1 cellular context compared by ENCODE assay signal in the genomic region with DNA sequence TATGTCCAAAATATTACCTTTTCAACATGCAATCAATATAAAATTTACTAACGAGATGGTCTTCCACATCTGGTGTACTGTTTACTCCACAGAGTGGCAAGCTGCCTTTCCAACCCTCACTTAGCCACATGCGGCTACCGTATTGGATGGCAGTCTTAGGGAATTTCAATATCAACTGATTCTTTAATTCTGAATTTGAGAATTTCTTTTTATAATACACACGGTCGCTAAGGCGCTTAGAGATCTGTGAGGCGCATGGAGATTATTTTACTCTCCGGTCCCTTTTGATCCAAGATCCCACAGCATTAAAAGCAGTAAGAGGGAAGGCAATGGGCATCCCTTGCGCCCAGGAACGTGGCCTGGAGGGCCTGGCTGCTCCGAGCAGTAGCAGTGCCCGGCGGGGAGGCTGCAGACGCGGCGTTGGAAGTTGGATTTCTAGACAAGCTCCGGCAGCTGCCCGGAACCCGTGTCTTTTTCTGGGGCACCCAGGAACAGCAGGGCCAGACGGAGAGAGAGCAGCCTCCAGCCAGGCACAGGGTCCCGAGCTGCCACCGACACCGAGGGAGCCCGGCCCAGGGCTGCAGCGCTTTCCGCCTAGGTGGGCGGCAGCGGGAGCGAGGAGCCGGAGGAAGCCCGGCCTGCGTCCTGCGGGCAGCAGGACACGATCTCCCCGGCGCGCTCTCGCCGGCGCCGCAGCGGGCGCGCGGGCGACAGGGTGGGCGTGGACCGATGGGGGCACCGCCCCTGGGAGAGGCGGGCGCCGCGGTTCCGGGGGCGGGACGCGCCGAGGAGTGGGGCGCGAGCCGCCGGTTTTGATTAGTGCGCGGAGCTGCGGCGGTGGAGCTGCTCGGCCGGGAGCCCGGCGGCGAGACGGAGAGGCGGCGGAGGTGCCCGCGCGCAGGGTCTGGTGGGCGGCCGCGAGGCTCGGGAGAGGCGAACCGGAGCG.
A peak's percentile ranks its signal among the peaks of the same experiment; 100 is the strongest.
TF ChIP-seq lines count a peak whose summit lies in the region.

A gene (plus strand): TSS at position 819 of the 946 bp plus-strand sequence. CDS start 402 bp downstream, outside the sequence.

TF ChIP-seq in K562, 482 proteins besides CTCF, POLR2A, EP300 and RAD21 (continued from another document and continues in another):
- TF ChIP-seq, protein P1, sequence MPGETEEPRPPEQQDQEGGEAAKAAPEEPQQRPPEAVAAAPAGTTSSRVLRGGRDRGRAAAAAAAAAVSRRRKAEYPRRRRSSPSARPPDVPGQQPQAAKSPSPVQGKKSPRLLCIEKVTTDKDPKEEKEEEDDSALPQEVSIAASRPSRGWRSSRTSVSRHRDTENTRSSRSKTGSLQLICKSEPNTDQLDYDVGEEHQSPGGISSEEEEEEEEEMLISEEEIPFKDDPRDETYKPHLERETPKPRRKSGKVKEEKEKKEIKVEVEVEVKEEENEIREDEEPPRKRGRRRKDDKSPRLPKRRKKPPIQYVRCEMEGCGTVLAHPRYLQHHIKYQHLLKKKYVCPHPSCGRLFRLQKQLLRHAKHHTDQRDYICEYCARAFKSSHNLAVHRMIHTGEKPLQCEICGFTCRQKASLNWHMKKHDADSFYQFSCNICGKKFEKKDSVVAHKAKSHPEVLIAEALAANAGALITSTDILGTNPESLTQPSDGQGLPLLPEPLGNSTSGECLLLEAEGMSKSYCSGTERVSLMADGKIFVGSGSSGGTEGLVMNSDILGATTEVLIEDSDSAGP (CRISPR knock-in tag; IDR thresholded peaks at IDR 0.05), result no peak
- 0 out of 2 replicates have a peak, but pooled peaks have one; percentile 76 for TF ChIP-seq HDAC6 (IDR thresholded peaks at IDR 0.05; ENCODE audit: low read depth, low read length)
- TF ChIP-seq, protein P2, sequence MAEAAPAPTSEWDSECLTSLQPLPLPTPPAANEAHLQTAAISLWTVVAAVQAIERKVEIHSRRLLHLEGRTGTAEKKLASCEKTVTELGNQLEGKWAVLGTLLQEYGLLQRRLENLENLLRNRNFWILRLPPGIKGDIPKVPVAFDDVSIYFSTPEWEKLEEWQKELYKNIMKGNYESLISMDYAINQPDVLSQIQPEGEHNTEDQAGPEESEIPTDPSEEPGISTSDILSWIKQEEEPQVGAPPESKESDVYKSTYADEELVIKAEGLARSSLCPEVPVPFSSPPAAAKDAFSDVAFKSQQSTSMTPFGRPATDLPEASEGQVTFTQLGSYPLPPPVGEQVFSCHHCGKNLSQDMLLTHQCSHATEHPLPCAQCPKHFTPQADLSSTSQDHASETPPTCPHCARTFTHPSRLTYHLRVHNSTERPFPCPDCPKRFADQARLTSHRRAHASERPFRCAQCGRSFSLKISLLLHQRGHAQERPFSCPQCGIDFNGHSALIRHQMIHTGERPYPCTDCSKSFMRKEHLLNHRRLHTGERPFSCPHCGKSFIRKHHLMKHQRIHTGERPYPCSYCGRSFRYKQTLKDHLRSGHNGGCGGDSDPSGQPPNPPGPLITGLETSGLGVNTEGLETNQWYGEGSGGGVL (CRISPR knock-in tag; IDR thresholded peaks at IDR 0.05), result no peak
- TF ChIP-seq, protein P3, sequence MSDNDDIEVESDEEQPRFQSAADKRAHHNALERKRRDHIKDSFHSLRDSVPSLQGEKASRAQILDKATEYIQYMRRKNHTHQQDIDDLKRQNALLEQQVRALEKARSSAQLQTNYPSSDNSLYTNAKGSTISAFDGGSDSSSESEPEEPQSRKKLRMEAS (CRISPR knock-in tag; IDR thresholded peaks at IDR 0.05), result peak; percentile 47
- no peak for TF ChIP-seq U2AF1 (optimal IDR thresholded peaks at IDR 0.05; ENCODE audit: low read depth, low read length)
- TF ChIP-seq, protein P4, sequence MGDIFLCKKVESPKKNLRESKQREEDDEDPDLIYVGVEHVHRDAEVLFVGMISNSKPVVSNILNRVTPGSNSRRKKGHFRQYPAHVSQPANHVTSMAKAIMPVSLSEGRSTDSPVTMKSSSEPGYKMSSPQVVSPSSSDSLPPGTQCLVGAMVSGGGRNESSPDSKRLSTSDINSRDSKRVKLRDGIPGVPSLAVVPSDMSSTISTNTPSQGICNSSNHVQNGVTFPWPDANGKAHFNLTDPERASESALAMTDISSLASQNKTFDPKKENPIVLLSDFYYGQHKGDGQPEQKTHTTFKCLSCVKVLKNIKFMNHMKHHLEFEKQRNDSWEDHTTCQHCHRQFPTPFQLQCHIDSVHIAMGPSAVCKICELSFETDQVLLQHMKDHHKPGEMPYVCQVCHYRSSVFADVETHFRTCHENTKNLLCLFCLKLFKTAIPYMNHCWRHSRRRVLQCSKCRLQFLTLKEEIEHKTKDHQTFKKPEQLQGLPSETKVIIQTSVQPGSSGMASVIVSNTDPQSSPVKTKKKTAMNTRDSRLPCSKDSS (IDR thresholded peaks at IDR 0.05; ENCODE audit: low read depth, partially characterized antibody), result no peak
- TF ChIP-seq OTX1 (CRISPR knock-in tag; IDR thresholded peaks at IDR 0.05), result peak; percentile 70; the same call in 1 of the 2 replicates
- TF ChIP-seq, protein P5, sequence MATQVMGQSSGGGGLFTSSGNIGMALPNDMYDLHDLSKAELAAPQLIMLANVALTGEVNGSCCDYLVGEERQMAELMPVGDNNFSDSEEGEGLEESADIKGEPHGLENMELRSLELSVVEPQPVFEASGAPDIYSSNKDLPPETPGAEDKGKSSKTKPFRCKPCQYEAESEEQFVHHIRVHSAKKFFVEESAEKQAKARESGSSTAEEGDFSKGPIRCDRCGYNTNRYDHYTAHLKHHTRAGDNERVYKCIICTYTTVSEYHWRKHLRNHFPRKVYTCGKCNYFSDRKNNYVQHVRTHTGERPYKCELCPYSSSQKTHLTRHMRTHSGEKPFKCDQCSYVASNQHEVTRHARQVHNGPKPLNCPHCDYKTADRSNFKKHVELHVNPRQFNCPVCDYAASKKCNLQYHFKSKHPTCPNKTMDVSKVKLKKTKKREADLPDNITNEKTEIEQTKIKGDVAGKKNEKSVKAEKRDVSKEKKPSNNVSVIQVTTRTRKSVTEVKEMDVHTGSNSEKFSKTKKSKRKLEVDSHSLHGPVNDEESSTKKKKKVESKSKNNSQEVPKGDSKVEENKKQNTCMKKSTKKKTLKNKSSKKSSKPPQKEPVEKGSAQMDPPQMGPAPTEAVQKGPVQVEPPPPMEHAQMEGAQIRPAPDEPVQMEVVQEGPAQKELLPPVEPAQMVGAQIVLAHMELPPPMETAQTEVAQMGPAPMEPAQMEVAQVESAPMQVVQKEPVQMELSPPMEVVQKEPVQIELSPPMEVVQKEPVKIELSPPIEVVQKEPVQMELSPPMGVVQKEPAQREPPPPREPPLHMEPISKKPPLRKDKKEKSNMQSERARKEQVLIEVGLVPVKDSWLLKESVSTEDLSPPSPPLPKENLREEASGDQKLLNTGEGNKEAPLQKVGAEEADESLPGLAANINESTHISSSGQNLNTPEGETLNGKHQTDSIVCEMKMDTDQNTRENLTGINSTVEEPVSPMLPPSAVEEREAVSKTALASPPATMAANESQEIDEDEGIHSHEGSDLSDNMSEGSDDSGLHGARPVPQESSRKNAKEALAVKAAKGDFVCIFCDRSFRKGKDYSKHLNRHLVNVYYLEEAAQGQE (CRISPR knock-in tag; IDR thresholded peaks at IDR 0.05; ENCODE audit: low read depth), result peak; percentile 60; the same call in 1 of the 2 replicates
- peak in 2 of 3 experiments; percentile 63 to 73 for TF ChIP-seq YY1 (IDR thresholded peaks at IDR 0.05; ENCODE audit: borderline replicate concordance in 1 of 3, control insufficient read depth in 1 of 3, extremely low read depth in 1 of 3, insufficient read depth in 3 of 3, insufficient read length in 1 of 3, insufficient replicate concordance in 2 of 3, low read depth in 1 of 3, low read length in 2 of 3)
- 0 out of 4 replicates have a peak, but pooled peaks of 1 of the 2 experiments have one; percentile 38 for TF ChIP-seq TRIM24 (IDR thresholded peaks at IDR 0.05)
- TF ChIP-seq TEAD4 (IDR thresholded peaks at IDR 0.05; ENCODE audit: low read length), result 0 out of 2 replicates have a peak, but pooled peaks have one; percentile 5
- no peak for TF ChIP-seq TEAD4 (CRISPR knock-in tag; IDR thresholded peaks at IDR 0.05; ENCODE audit: borderline replicate concordance)
- TF ChIP-seq HNRNPLL (IDR thresholded peaks at IDR 0.05; ENCODE audit: low read depth, low read length, poor library complexity, severe bottlenecking), result peak; percentile 60
- no peak for TF ChIP-seq DNMT1 (IDR thresholded peaks at IDR 0.05)
- no peak for TF ChIP-seq CBFA2T2 (conservative IDR thresholded peaks at IDR 0.05)
- TF ChIP-seq, protein P6, sequence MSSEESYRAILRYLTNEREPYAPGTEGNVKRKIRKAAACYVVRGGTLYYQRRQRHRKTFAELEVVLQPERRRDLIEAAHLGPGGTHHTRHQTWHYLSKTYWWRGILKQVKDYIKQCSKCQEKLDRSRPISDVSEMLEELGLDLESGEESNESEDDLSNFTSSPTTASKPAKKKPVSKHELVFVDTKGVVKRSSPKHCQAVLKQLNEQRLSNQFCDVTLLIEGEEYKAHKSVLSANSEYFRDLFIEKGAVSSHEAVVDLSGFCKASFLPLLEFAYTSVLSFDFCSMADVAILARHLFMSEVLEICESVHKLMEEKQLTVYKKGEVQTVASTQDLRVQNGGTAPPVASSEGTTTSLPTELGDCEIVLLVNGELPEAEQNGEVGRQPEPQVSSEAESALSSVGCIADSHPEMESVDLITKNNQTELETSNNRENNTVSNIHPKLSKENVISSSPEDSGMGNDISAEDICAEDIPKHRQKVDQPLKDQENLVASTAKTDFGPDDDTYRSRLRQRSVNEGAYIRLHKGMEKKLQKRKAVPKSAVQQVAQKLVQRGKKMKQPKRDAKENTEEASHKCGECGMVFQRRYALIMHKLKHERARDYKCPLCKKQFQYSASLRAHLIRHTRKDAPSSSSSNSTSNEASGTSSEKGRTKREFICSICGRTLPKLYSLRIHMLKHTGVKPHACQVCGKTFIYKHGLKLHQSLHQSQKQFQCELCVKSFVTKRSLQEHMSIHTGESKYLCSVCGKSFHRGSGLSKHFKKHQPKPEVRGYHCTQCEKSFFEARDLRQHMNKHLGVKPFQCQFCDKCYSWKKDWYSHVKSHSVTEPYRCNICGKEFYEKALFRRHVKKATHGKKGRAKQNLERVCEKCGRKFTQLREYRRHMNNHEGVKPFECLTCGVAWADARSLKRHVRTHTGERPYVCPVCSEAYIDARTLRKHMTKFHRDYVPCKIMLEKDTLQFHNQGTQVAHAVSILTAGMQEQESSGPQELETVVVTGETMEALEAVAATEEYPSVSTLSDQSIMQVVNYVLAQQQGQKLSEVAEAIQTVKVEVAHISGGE (CRISPR knock-in tag; IDR thresholded peaks at IDR 0.05), result peak in 1 of 3 experiments; percentile 74; a peak in 1 of 6 replicates
- TF ChIP-seq MECOM (CRISPR knock-in tag; IDR thresholded peaks at IDR 0.05), result peak; percentile 38; the same call in 1 of the 2 replicates
- peak; percentile 98; the same call in 1 of the 2 replicates for TF ChIP-seq ZBTB1 (CRISPR knock-in tag; IDR thresholded peaks at IDR 0.05; ENCODE audit: borderline replicate concordance, low read depth)
- peak; percentile 62; the same call in 1 of the 2 replicates for TF ChIP-seq MBD2 (IDR thresholded peaks at IDR 0.05; ENCODE audit: borderline replicate concordance, low read depth)
- TF ChIP-seq KDM1A (IDR thresholded peaks at IDR 0.05), result no peak
- TF ChIP-seq NRF1 (conservative IDR thresholded peaks at IDR 0.05 in 1 of 2, IDR thresholded peaks at IDR 0.05 in 1 of 2), result peak; percentile 77 to 83; a peak in 3 of 4 replicates
- TF ChIP-seq GATA2 (CRISPR knock-in tag; IDR thresholded peaks at IDR 0.05), result no peak
- no peak for TF ChIP-seq HOXB6 (CRISPR knock-in tag; IDR thresholded peaks at IDR 0.05; ENCODE audit: borderline replicate concordance)
- TF ChIP-seq, protein P7, sequence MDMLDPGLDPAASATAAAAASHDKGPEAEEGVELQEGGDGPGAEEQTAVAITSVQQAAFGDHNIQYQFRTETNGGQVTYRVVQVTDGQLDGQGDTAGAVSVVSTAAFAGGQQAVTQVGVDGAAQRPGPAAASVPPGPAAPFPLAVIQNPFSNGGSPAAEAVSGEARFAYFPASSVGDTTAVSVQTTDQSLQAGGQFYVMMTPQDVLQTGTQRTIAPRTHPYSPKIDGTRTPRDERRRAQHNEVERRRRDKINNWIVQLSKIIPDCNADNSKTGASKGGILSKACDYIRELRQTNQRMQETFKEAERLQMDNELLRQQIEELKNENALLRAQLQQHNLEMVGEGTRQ (CRISPR knock-in tag; IDR thresholded peaks at IDR 0.05), result no peak
- no peak for TF ChIP-seq SLC30A9 (CRISPR knock-in tag; IDR thresholded peaks at IDR 0.05)
- TF ChIP-seq ZNF23 (CRISPR knock-in tag; IDR thresholded peaks at IDR 0.05), result no peak
- TF ChIP-seq, protein P8, sequence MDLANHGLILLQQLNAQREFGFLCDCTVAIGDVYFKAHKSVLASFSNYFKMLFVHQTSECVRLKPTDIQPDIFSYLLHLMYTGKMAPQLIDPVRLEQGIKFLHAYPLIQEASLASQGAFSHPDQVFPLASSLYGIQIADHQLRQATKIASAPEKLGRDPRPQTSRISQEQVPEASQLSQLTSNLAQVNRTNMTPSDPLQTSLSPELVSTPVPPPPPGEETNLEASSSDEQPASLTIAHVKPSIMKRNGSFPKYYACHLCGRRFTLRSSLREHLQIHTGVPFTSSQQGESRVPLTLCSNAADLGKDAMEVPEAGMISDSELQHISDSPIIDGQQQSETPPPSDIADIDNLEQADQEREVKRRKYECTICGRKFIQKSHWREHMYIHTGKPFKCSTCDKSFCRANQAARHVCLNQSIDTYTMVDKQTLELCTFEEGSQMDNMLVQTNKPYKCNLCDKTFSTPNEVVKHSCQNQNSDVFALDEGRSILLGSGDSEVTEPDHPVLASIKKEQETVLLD (IDR thresholded peaks at IDR 0.05), result no peak
- TF ChIP-seq HIVEP1 (CRISPR knock-in tag; IDR thresholded peaks at IDR 0.05), result peak; percentile 80; the same call in 1 of the 2 replicates
- TF ChIP-seq GTF2E2 (tag; IDR thresholded peaks at IDR 0.05), result peak; percentile 57; the same call in 1 of the 2 replicates
- TF ChIP-seq, protein P9, sequence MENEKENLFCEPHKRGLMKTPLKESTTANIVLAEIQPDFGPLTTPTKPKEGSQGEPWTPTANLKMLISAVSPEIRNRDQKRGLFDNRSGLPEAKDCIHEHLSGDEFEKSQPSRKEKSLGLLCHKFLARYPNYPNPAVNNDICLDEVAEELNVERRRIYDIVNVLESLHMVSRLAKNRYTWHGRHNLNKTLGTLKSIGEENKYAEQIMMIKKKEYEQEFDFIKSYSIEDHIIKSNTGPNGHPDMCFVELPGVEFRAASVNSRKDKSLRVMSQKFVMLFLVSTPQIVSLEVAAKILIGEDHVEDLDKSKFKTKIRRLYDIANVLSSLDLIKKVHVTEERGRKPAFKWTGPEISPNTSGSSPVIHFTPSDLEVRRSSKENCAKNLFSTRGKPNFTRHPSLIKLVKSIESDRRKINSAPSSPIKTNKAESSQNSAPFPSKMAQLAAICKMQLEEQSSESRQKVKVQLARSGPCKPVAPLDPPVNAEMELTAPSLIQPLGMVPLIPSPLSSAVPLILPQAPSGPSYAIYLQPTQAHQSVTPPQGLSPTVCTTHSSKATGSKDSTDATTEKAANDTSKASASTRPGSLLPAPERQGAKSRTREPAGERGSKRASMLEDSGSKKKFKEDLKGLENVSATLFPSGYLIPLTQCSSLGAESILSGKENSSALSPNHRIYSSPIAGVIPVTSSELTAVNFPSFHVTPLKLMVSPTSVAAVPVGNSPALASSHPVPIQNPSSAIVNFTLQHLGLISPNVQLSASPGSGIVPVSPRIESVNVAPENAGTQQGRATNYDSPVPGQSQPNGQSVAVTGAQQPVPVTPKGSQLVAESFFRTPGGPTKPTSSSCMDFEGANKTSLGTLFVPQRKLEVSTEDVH (IDR thresholded peaks at IDR 0.05; ENCODE audit: low read depth, partially characterized antibody), result peak; percentile 46
- peak; percentile 51; the same call in 1 of the 2 replicates for TF ChIP-seq ZSCAN32 (CRISPR knock-in tag; IDR thresholded peaks at IDR 0.05)
- no peak for TF ChIP-seq ETV6 (IDR thresholded peaks at IDR 0.05; ENCODE audit: borderline replicate concordance in 1 of 2, low read depth in 2 of 2, low read length in 1 of 2)
- no peak for TF ChIP-seq ETV6 (CRISPR knock-in tag; IDR thresholded peaks at IDR 0.05; ENCODE audit: borderline replicate concordance)
- TF ChIP-seq RBFOX2 (IDR thresholded peaks at IDR 0.05; ENCODE audit: low read depth, low read length), result peak; percentile 95
- peak; percentile 87 for TF ChIP-seq ZFX (CRISPR knock-in tag; IDR thresholded peaks at IDR 0.05)
- peak; percentile 68; the same call in 1 of the 2 replicates for TF ChIP-seq ZBTB17 (CRISPR knock-in tag; IDR thresholded peaks at IDR 0.05)
- TF ChIP-seq ATF1 (CRISPR knock-in tag; IDR thresholded peaks at IDR 0.05), result no peak
- peak; percentile 56 for TF ChIP-seq ATF1 (tag; IDR thresholded peaks at IDR 0.05)
